8 cellular contexts compared by ENCODE assay signal in the genomic region with DNA sequence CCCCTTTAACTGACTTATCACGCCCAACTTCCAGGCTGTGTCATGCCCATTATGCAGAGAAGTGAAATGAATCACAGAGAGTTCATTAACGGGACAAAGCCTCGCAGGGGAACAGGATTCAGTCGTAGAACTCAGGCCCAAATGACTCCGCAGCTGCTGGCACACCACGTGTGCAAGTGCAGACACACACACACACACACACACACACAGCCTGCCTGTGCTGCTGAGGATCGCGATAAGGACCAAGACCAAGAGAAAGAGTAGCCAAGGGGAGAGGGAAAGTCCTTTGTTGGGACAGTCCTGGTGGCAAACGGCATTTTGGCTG.
DNase-seq lines count a peak whose midpoint lies in the region; ATAC-seq and TF ChIP-seq lines count a peak whose summit lies in the region.

No MANE protein-coding gene starts in this region.

- intact Hi-C loops in heart right ventricle (cut with DNase I), result no loop called here

- H3K9me3 ChIP-seq in heart right ventricle (peaks cover 0 to 1% (median 0%) of the 10 kb centered on the region in 11 donors), smooth muscle cell (replicated peaks; ENCODE audit: low read depth) (no peaks in the 10 kb centered on the region)

- H3K36me3 ChIP-seq in heart right ventricle (no peaks in the 10 kb centered on the region), smooth muscle cell (ENCODE audit: low read depth) (no peaks in the 10 kb centered on the region)

- ATAC-seq in GM18498 (IDR thresholded peaks at IDR 0.05; ENCODE audit: unreplicated experiment) (peak; percentile 72), heart right ventricle (peak; percentile 16 to 76 (median 47))

- no peaks in the 10 kb centered on the region for H4K20me1 ChIP-seq in smooth muscle cell (ENCODE audit: low read depth)

- H3K4me2 ChIP-seq in smooth muscle cell, result peak overlapping the region; percentile 74

- peak overlapping the region; percentile 76 for H3K4me3 Mint-ChIP-seq in activated naive CD4-positive, alpha-beta T cell treated with anti-CD3 and anti-CD28 coated beads, Interleukin-2, amount 10 ng/mL, durations not matched to agents 7 days and 5 days

- H3K27me3 ChIP-seq in heart right ventricle, result peaks cover 0 to 21% (median 0%) of the 10 kb centered on the region in 7 donors
- no peaks in the 10 kb centered on the region for H3K27me3 ChIP-seq in smooth muscle cell (ENCODE audit: low read depth)

- H3K27me3 Mint-ChIP-seq in activated naive CD4-positive, alpha-beta T cell treated with anti-CD3 and anti-CD28 coated beads, Interleukin-2, amount 10 ng/mL, durations not matched to agents 7 days and 5 days, result peaks cover 55% of the 10 kb centered on the region

- H3K4me1 Mint-ChIP-seq in activated naive CD4-positive, alpha-beta T cell treated with anti-CD3 and anti-CD28 coated beads, Interleukin-2, amount 10 ng/mL, durations not matched to agents 7 days and 5 days, result peaks cover 72% of the 10 kb centered on the region

- 23 to 29% methylated on average over 9 of the region's 9 CpGs for WGBS in heart right ventricle, 2 donors
- 21% methylated on average over 9 of the region's 9 CpGs for WGBS in smooth muscle cell (ENCODE audit: low lambda C conversion rate)

- CTCF ChIA-PET in activated naive CD4-positive, alpha-beta T cell treated with anti-CD3 and anti-CD28 coated beads, Interleukin-2, amount 10 ng/mL, durations not matched to agents 7 days and 5 days (lab: Charles Lee), result interaction anchor here (1.0 to 2.3 kb wide), 2 partner anchors 15 to 17 kb away, joined by 4 to 7 read pairs; no protein-coding TSS in a partner anchor

- H3K4me3 ChIP-seq in HFF-Myc (replicated peaks; ENCODE audit: low read depth, low read length), result 0 out of 2 replicates have a peak overlapping the region, but pooled peaks have one; percentile 11
- H3K4me3 ChIP-seq in heart right ventricle, result peak overlapping the region in 2 of 10 donors; percentile 7
- H3K4me3 ChIP-seq in smooth muscle cell, result no peak overlapping the region

- no peaks in the 10 kb centered on the region for H3K79me2 ChIP-seq in smooth muscle cell (ENCODE audit: low read depth)

- no peaks in the 10 kb centered on the region for H3K9me3 Mint-ChIP-seq in activated naive CD4-positive, alpha-beta T cell treated with anti-CD3 and anti-CD28 coated beads, Interleukin-2, amount 10 ng/mL, durations not matched to agents 7 days and 5 days

- H3K36me3 Mint-ChIP-seq in activated naive CD4-positive, alpha-beta T cell treated with anti-CD3 and anti-CD28 coated beads, Interleukin-2, amount 10 ng/mL, durations not matched to agents 7 days and 5 days, result no peaks in the 10 kb centered on the region

- peak overlapping the region; percentile 95 for H3K27ac Mint-ChIP-seq in activated naive CD4-positive, alpha-beta T cell treated with anti-CD3 and anti-CD28 coated beads, Interleukin-2, amount 10 ng/mL, durations not matched to agents 7 days and 5 days

- H3F3A ChIP-seq in smooth muscle cell (ENCODE audit: low read depth), result no peaks in the 10 kb centered on the region

- DNase-seq in HFF-Myc (ENCODE audit: extremely low read depth, low read depth) (peak; percentile 69), NOMO-1 treated with dmso at 0.1 percent for 144 hours (lab: John Stamatoyannopoulos, UW; ENCODE audit: unreplicated experiment) (peak; percentile 65), heart right ventricle (no peak), smooth muscle cell (lab: John Stamatoyannopoulos, UW; ENCODE audit: unreplicated experiment) (no peak), NCI-H1092 treated with DMSO at 0.1 percent for 48 hours (lab: John Stamatoyannopoulos, UW) (no peak), DMS153 treated with DMSO at 0.1 percent for 48 hours (lab: John Stamatoyannopoulos, UW; ENCODE audit: unreplicated experiment) (no peak)
- DNase-seq in activated naive CD4-positive, alpha-beta T cell treated with anti-CD3 and anti-CD28 coated beads, Interleukin-2, amount 10 ng/mL, durations not matched to agents 7 days and 5 days, result peak; percentile 55

- H3K4me1 ChIP-seq in heart right ventricle (peaks cover 6 to 49% (median 30%) of the 10 kb centered on the region in 9 donors), smooth muscle cell (ENCODE audit: low read depth) (peaks cover 26% of the 10 kb centered on the region)

- TF ChIP-seq CTCF in HFF-Myc (IDR thresholded peaks at IDR 0.05; ENCODE audit: low read depth, low read length, missing control alignments) (no peak), heart right ventricle (IDR thresholded peaks at IDR 0.05) (no peak), smooth muscle cell (IDR thresholded peaks at IDR 0.05; ENCODE audit: borderline replicate concordance, insufficient read depth, poor library complexity, severe bottlenecking) (no peak)

- peak overlapping the region; percentile 43 for H3K9ac ChIP-seq in smooth muscle cell (ENCODE audit: low read depth)

- H3K27ac ChIP-seq in heart right ventricle, result peak overlapping the region in 3 of 10 donors; percentile 20 to 79 (median 54)
- peak overlapping the region; percentile 63 for H3K27ac ChIP-seq in smooth muscle cell (ENCODE audit: low read depth)

- peak overlapping the region; percentile 65 for H2AFZ ChIP-seq in smooth muscle cell (ENCODE audit: low read depth)

Comparison
In these comparisons a context has a peak if more than half of its experiments do, and no peak if none do; other contexts are left out.
1. DNase-seq: peak in HFF-Myc (single experiment), NOMO-1 treated with dmso at 0.1 percent for 144 hours (single experiment) and activated naive CD4-positive, alpha-beta T cell treated with anti-CD3 and anti-CD28 coated beads, Interleukin-2, amount 10 ng/mL, durations not matched to agents 7 days and 5 days (single experiment); none in heart right ventricle (0 of 2), smooth muscle cell (single experiment), NCI-H1092 treated with DMSO at 0.1 percent for 48 hours (single experiment) and DMS153 treated with DMSO at 0.1 percent for 48 hours (single experiment).